Comparison of ENCODE assay signal across 25 cellular contexts in genomic region chr2:7801212-7801611, GRCh38.
A peak's percentile ranks its signal among the peaks of the same experiment; 100 is the strongest.
DNase-seq lines count a peak whose midpoint lies in the region; ATAC-seq, FAIRE-seq and TF ChIP-seq lines count a peak whose summit lies in the region.
"Had no signal": no experiment of that assay in that cellular context is flagged by ENCODE, and none has a peak within 500 bp of the region (broad histone marks: within the 10 kb centered on the region; RNA-seq: fewer than 3 reads in every experiment).

No MANE protein-coding gene starts in this region.

- H3K36me3 Mint-ChIP-seq in GM23338 (ENCODE audit: low read depth): peaks cover 60% of the 10 kb centered on the region
- no peaks in the 10 kb centered on the region for H3K36me3 Mint-ChIP-seq in stimulated activated effector memory CD8-positive, alpha-beta T cell treated with anti-CD3 and anti-CD28 coated beads, Interleukin-12 subunit alpha, Interleukin-12 subunit beta, amount 100 ng/mL, for 72 hours
- H3K36me3 Mint-ChIP-seq: CD4-positive, CD25-positive, alpha-beta regulatory T cell; CD8-positive, alpha-beta T cell had no signal

- DNase-seq in DMS53 (lab: John Stamatoyannopoulos, UW) (peak; percentile 21), DMS53 treated with DMSO at 0.1 percent for 48 hours (lab: John Stamatoyannopoulos, UW; ENCODE audit: unreplicated experiment) (no peak), GM23338 (ENCODE audit: low spot score) (peak; percentile 36), NCI-H69 (lab: John Stamatoyannopoulos, UW) (peak; percentile 3), GM12878 (ENCODE audit: low read depth, low spot score) (no peak), HTR-8/SVneo (ENCODE audit: insufficient read length, low spot score) (no peak)
- DNase-seq in stimulated activated effector memory CD8-positive, alpha-beta T cell treated with anti-CD3 and anti-CD28 coated beads, Interleukin-12 subunit alpha, Interleukin-12 subunit beta, amount 100 ng/mL, for 72 hours (ENCODE audit: low spot score in 2 of 2): no peak
- DNase-seq: Caco-2; CD4-positive, CD25-positive, alpha-beta regulatory T cell; CD8-positive, alpha-beta T cell; DMS153; DMS79 treated with DMSO at 0.1 percent for 48 hours; GF-D8; GM23248; H9; HFFc6 had no signal

- no peak overlapping the region for H3K9ac ChIP-seq in GM12878 (ENCODE audit: control insufficient read depth, insufficient read depth, low read length)
- H3K9ac ChIP-seq: BLaER1, GM23248 had no signal

- H3K27me3 ChIP-seq in GM23338 (ENCODE audit: insufficient read depth): no peaks in the 10 kb centered on the region
- no peaks in the 10 kb centered on the region for H3K27me3 ChIP-seq in GM12878 (replicated peaks in 1 of 2; ENCODE audit: control insufficient read depth in 2 of 2, insufficient read depth in 2 of 2, low read length in 1 of 2)
- H3K27me3 ChIP-seq: BLaER1 had no signal

- POLR2A ChIA-PET in GM12878 (lab: Charles Lee): no interaction called here

- H3K4me2 ChIP-seq in GM23338 (no peak overlapping the region), GM12878 (ENCODE audit: control insufficient read depth, insufficient read depth) (no peak overlapping the region)
- H3K4me2 ChIP-seq: BLaER1 had no signal

- H4K20me1 ChIP-seq in GM23338 (replicated peaks; ENCODE audit: insufficient read depth) (no peaks in the 10 kb centered on the region), GM12878 (ENCODE audit: control insufficient read depth, insufficient read depth) (no peaks in the 10 kb centered on the region)
- H4K20me1 ChIP-seq: BLaER1 had no signal

- CTCF ChIA-PET in GM12878 (lab: Yijun Ruan, JAX): no interaction called here

- in situ Hi-C loops in GM12878 (cut with MboI): no loop called here

- H3K4me1 ChIP-seq in GM23338 (ENCODE audit: insufficient read depth) (no peaks in the 10 kb centered on the region), GM12878 (ENCODE audit: control insufficient read depth, insufficient read depth, low read length) (no peaks in the 10 kb centered on the region)
- H3K4me1 ChIP-seq: BLaER1, Caco-2 had no signal

- H3K27me3 Mint-ChIP-seq in GM23338 (ENCODE audit: insufficient read depth, low read depth, poor library complexity): no peaks in the 10 kb centered on the region

- no peak overlapping the region for H3K4me3 Mint-ChIP-seq in GM23338
- no peak overlapping the region for H3K4me3 Mint-ChIP-seq in stimulated activated effector memory CD8-positive, alpha-beta T cell treated with anti-CD3 and anti-CD28 coated beads, Interleukin-12 subunit alpha, Interleukin-12 subunit beta, amount 100 ng/mL, for 72 hours
- H3K4me3 Mint-ChIP-seq: B cell; CD4-positive, CD25-positive, alpha-beta regulatory T cell; CD8-positive, alpha-beta T cell; H9; HFFc6 had no signal

- H3K4me1 Mint-ChIP-seq in GM23338: no peaks in the 10 kb centered on the region; the same call in 2 of the 3 replicates
- H3K4me1 Mint-ChIP-seq in stimulated activated effector memory CD8-positive, alpha-beta T cell treated with anti-CD3 and anti-CD28 coated beads, Interleukin-12 subunit alpha, Interleukin-12 subunit beta, amount 100 ng/mL, for 72 hours: no peaks in the 10 kb centered on the region
- H3K4me1 Mint-ChIP-seq: B cell; CD4-positive, CD25-positive, alpha-beta regulatory T cell had no signal

- TF ChIP-seq EP300 in GM12878 (IDR thresholded peaks at IDR 0.05; ENCODE audit: borderline replicate concordance in 1 of 2, control insufficient read depth in 1 of 2, low read depth in 2 of 2, low read length in 2 of 2): no peak

- H2AFZ ChIP-seq in GM23338 (no peak overlapping the region), GM12878 (ENCODE audit: control insufficient read depth, low read depth, low read length) (no peak overlapping the region)
- H2AFZ ChIP-seq: GM23248 had no signal

- RAD21 ChIA-PET in GM12878 (lab: Charles Lee; ENCODE audit: unreplicated experiment): no interaction called here

- H3K36me3 ChIP-seq in GM23338 (ENCODE audit: insufficient read depth) (peaks cover 18% of the 10 kb centered on the region), GM12878 (ENCODE audit: control insufficient read depth in 2 of 2, insufficient read depth in 2 of 2, low read length in 1 of 2) (no peaks in the 10 kb centered on the region; a peak in 1 of 4 replicates)
- H3K36me3 ChIP-seq: BLaER1 had no signal

- no peak for TF ChIP-seq POLR2A in GM12878 (IDR thresholded peaks at IDR 0.05; ENCODE audit: low read depth, low read length)

- intact Hi-C loops in GM12878 (cut with micrococcal nuclease; ENCODE audit: unreplicated experiment): no loop called here

- no TSS peak for BruUV-seq in GM12878 (replicated peaks; lab: Mats Ljungman, UMichigan)

- no peak overlapping the region for H3K4me3 ChIP-seq in GM23338
- H3K4me3 ChIP-seq in GM12878: no peak overlapping the region
- H3K4me3 ChIP-seq: BLaER1, GM23248 had no signal

- SMC1A ChIA-PET in GM12878 (lab: Charles Lee; ENCODE audit: uncharacterized antibody, unreplicated experiment): no interaction called here

- H3K27ac ChIP-seq in GM23338 (ENCODE audit: low read depth) (no peak overlapping the region), GM12878 (ENCODE audit: control insufficient read depth, insufficient read depth) (no peak overlapping the region)
- H3K27ac ChIP-seq: 22Rv1, BLaER1, C4-2B, GM23248 had no signal

- TF ChIP-seq RAD21 in GM12878 (IDR thresholded peaks at IDR 0.05; ENCODE audit: insufficient read depth, low read depth, low read length): no peak

- H3K9me3 ChIP-seq in GM12878 (replicated peaks; ENCODE audit: control insufficient read depth, insufficient read depth, low read length): peaks cover 17% of the 10 kb centered on the region; the same call in 2 of the 3 replicates

- H3K79me2 ChIP-seq in GM23338 (replicated peaks; ENCODE audit: insufficient read depth): no peaks in the 10 kb centered on the region
- H3K79me2 ChIP-seq in GM12878 (ENCODE audit: control insufficient read depth, insufficient read depth, low read length): no peaks in the 10 kb centered on the region

- no peak overlapping the region for H3K27ac Mint-ChIP-seq in GM23338
- no peak overlapping the region for H3K27ac Mint-ChIP-seq in stimulated activated effector memory CD8-positive, alpha-beta T cell treated with anti-CD3 and anti-CD28 coated beads, Interleukin-12 subunit alpha, Interleukin-12 subunit beta, amount 100 ng/mL, for 72 hours
- H3K27ac Mint-ChIP-seq: B cell; CD4-positive, CD25-positive, alpha-beta regulatory T cell; CD8-positive, alpha-beta T cell; H9; HFFc6 had no signal

- FAIRE-seq in GM12878 (lab: Jason Lieb, UNC) (no peak), HTR-8/SVneo (lab: Jason Lieb, UNC) (no peak)
- FAIRE-seq: A204.1, GM12892, GM19239 had no signal

- no peaks in the 10 kb centered on the region for H3F3A ChIP-seq in GM23338 (replicated peaks; ENCODE audit: low read depth)

- H3K9me3 Mint-ChIP-seq in GM23338: peaks cover 65% of the 10 kb centered on the region
- peaks cover 8% of the 10 kb centered on the region for H3K9me3 Mint-ChIP-seq in stimulated activated effector memory CD8-positive, alpha-beta T cell treated with anti-CD3 and anti-CD28 coated beads, Interleukin-12 subunit alpha, Interleukin-12 subunit beta, amount 100 ng/mL, for 72 hours
- H3K9me3 Mint-ChIP-seq: HFFc6 had no signal

- TF ChIP-seq CTCF in GM23338 (conservative IDR thresholded peaks at IDR 0.05; ENCODE audit: low read depth in 2 of 2) (no peak), GM12878 (IDR thresholded peaks at IDR 0.05 in 2 of 3, conservative IDR thresholded peaks at IDR 0.05 in 1 of 3; ENCODE audit: control insufficient read depth in 2 of 3, extremely low read depth in 1 of 3, insufficient read depth in 1 of 3, low read depth in 3 of 3, low read length in 3 of 3) (no peak)

- ATAC-seq in GM23338 (no peak), GM12878 (no peak), GM18907 (IDR thresholded peaks at IDR 0.05; ENCODE audit: unreplicated experiment) (no peak)
- ATAC-seq in stimulated activated effector memory CD8-positive, alpha-beta T cell treated with anti-CD3 and anti-CD28 coated beads, Interleukin-12 subunit alpha, Interleukin-12 subunit beta, amount 100 ng/mL, for 72 hours: no peak
- ATAC-seq: CD8-positive, alpha-beta T cell; HCT116 had no signal

- peaks cover 27% of the 10 kb centered on the region for H3K9me2 ChIP-seq in GM23338 (ENCODE audit: insufficient read depth)

TF ChIP-seq in GM23338, 12 proteins besides CTCF, POLR2A, EP300 and RAD21:
- TF ChIP-seq ZNF331 (CRISPR knock-in tag; IDR thresholded peaks at IDR 0.05; ENCODE audit: low read depth) (no peak), JUNB (IDR thresholded peaks at IDR 0.05; ENCODE audit: unreplicated experiment) (no peak)
TF ChIP-seq in GM23338: peak in this region for 0.

TF ChIP-seq in GM12878, 131 proteins besides CTCF, POLR2A, EP300 and RAD21:
- TF ChIP-seq HDAC6 (IDR thresholded peaks at IDR 0.05; ENCODE audit: unreplicated experiment) (no peak), RAD51 (IDR thresholded peaks at IDR 0.05) (no peak), BRCA1 (IDR thresholded peaks at IDR 0.05; ENCODE audit: low read depth, low read length) (no peak), BMI1 (IDR thresholded peaks at IDR 0.05; ENCODE audit: borderline replicate concordance) (no peak), SIX5 (IDR thresholded peaks at IDR 0.05; ENCODE audit: low read depth, low read length, severe bottlenecking) (no peak), RCOR1 (conservative IDR thresholded peaks at IDR 0.05; ENCODE audit: low read depth, low read length) (no peak), MXI1 (IDR thresholded peaks at IDR 0.05; ENCODE audit: low read depth, low read length) (no peak), CBX5 (IDR thresholded peaks at IDR 0.05; ENCODE audit: low read depth) (0 out of 2 replicates have a peak, but pooled peaks have one; percentile 28)

Comparison
In these comparisons a context has a peak if more than half of its experiments do, and no peak if none do; other contexts are left out.
1. DNase-seq: peak in DMS53 (single experiment), GM23338 (single experiment) and NCI-H69 (single experiment); none in DMS53 treated with DMSO at 0.1 percent for 48 hours (single experiment), GM12878 (single experiment), stimulated activated effector memory CD8-positive, alpha-beta T cell treated with anti-CD3 and anti-CD28 coated beads, Interleukin-12 subunit alpha, Interleukin-12 subunit beta, amount 100 ng/mL, for 72 hours (0 of 2) and HTR-8/SVneo (single experiment).